1 cellular context compared by ENCODE assay signal in genomic region chr2:219206442-219207253, GRCh38.
TF ChIP-seq lines count a peak whose summit lies in the region.

ZFAND2B (plus strand) TSS chr2:219206782; CDS start chr2:219206988, 206 bp downstream.

TF ChIP-seq in HepG2, 621 proteins besides CTCF, POLR2A, EP300 and RAD21 (continued from another document and continues in another):
- TF ChIP-seq ZNF207 (IDR thresholded peaks at IDR 0.05; ENCODE audit: borderline replicate concordance) (no peak), PATZ1 (CRISPR knock-in tag; IDR thresholded peaks at IDR 0.05) (peak; percentile 79), ZNF350 (CRISPR knock-in tag; IDR thresholded peaks at IDR 0.05; ENCODE audit: borderline replicate concordance, low read depth) (no peak; the same call in 1 of the 2 replicates), GFI1 (CRISPR knock-in tag; IDR thresholded peaks at IDR 0.05; ENCODE audit: borderline replicate concordance) (no peak; the same call in 1 of the 2 replicates), NFKBIZ (CRISPR knock-in tag; IDR thresholded peaks at IDR 0.05) (peak; percentile 66; the same call in 1 of the 2 replicates), MTA3 (CRISPR knock-in tag; IDR thresholded peaks at IDR 0.05) (no peak), POGZ (CRISPR knock-in tag; IDR thresholded peaks at IDR 0.05) (peak; percentile 15; the same call in 1 of the 2 replicates), ZNF30 (CRISPR knock-in tag; IDR thresholded peaks at IDR 0.05) (no peak), KAT7 (CRISPR knock-in tag; IDR thresholded peaks at IDR 0.05; ENCODE audit: borderline replicate concordance) (no peak; the same call in 1 of the 2 replicates), ATF7-NPFF (CRISPR knock-in tag; IDR thresholded peaks at IDR 0.05; ENCODE audit: low read depth) (peak; percentile 96), MEF2D (CRISPR knock-in tag; IDR thresholded peaks at IDR 0.05) (peak; percentile 87), HMG20A (CRISPR knock-in tag; IDR thresholded peaks at IDR 0.05; ENCODE audit: borderline replicate concordance) (no peak), XRCC5 (optimal IDR thresholded peaks at IDR 0.05; ENCODE audit: low read length) (peak; percentile 89), BCL3 (CRISPR knock-in tag; IDR thresholded peaks at IDR 0.05) (peak; percentile 81), ZNF674 (CRISPR knock-in tag; IDR thresholded peaks at IDR 0.05; ENCODE audit: low read depth) (no peak), SRSF1 (optimal IDR thresholded peaks at IDR 0.05; ENCODE audit: low read depth, low read length) (peak; percentile 67), NFKB2 (CRISPR knock-in tag; IDR thresholded peaks at IDR 0.05; ENCODE audit: borderline replicate concordance) (no peak; the same call in 1 of the 2 replicates), ZNF629 (CRISPR knock-in tag; conservative IDR thresholded peaks at IDR 0.05) (no peak; the same call in 1 of the 2 replicates), ZNF431 (CRISPR knock-in tag; IDR thresholded peaks at IDR 0.05; ENCODE audit: borderline replicate concordance, low read depth) (peak; percentile 70; the same call in 1 of the 2 replicates), PHF20 (CRISPR knock-in tag; IDR thresholded peaks at IDR 0.05) (peak; percentile 62), ZSCAN9 (CRISPR knock-in tag; IDR thresholded peaks at IDR 0.05; ENCODE audit: borderline replicate concordance) (peak; percentile 78; the same call in 1 of the 2 replicates), HOXD1 (CRISPR knock-in tag; IDR thresholded peaks at IDR 0.05) (no peak), ZNF724P (CRISPR knock-in tag; IDR thresholded peaks at IDR 0.05; ENCODE audit: borderline replicate concordance) (peak; percentile 99), RARA (CRISPR knock-in tag; IDR thresholded peaks at IDR 0.05) (no peak; the same call in 1 of the 2 replicates), SALL1 (CRISPR knock-in tag; IDR thresholded peaks at IDR 0.05) (peak; percentile 84), ZNF138 (CRISPR knock-in tag; IDR thresholded peaks at IDR 0.05; ENCODE audit: low read depth) (no peak; the same call in 1 of the 2 replicates), ZNF230 (CRISPR knock-in tag; IDR thresholded peaks at IDR 0.05) (peak; percentile 94), MAF1 (CRISPR knock-in tag; IDR thresholded peaks at IDR 0.05; ENCODE audit: borderline replicate concordance) (peak; percentile 61; the same call in 1 of the 2 replicates), HNRNPL (IDR thresholded peaks at IDR 0.05; ENCODE audit: low read depth, low read length) (peak; percentile 43; the same call in 1 of the 2 replicates), MTF1 (CRISPR knock-in tag; IDR thresholded peaks at IDR 0.05) (no peak; the same call in 1 of the 2 replicates), GABPB1 (CRISPR knock-in tag; IDR thresholded peaks at IDR 0.05) (peak; percentile 72), ZNF317 (CRISPR knock-in tag; IDR thresholded peaks at IDR 0.05) (0 out of 2 replicates have a peak, but pooled peaks have one; percentile 72), NR2F1 (CRISPR knock-in tag; IDR thresholded peaks at IDR 0.05) (no peak), ZNF564 (CRISPR knock-in tag; IDR thresholded peaks at IDR 0.05) (no peak), ZNF253 (CRISPR knock-in tag; IDR thresholded peaks at IDR 0.05; ENCODE audit: borderline replicate concordance) (no peak; the same call in 1 of the 2 replicates), AGO2 (optimal IDR thresholded peaks at IDR 0.05; ENCODE audit: low read depth, low read length) (peak; percentile 99), SKIL (CRISPR knock-in tag; IDR thresholded peaks at IDR 0.05; ENCODE audit: borderline replicate concordance) (peak; percentile 77), MED1 (CRISPR knock-in tag; IDR thresholded peaks at IDR 0.05) (peak; percentile 75; the same call in 1 of the 2 replicates), CEBPG (CRISPR knock-in tag; IDR thresholded peaks at IDR 0.05) (no peak; the same call in 1 of the 2 replicates), ZNF878 (CRISPR knock-in tag; IDR thresholded peaks at IDR 0.05) (no peak), ZNF512 (CRISPR knock-in tag; IDR thresholded peaks at IDR 0.05) (no peak), CAMTA2 (CRISPR knock-in tag; IDR thresholded peaks at IDR 0.05; ENCODE audit: borderline replicate concordance) (no peak; the same call in 1 of the 2 replicates), EED (CRISPR knock-in tag; IDR thresholded peaks at IDR 0.05) (no peak), GTF3A (CRISPR knock-in tag; conservative IDR thresholded peaks at IDR 0.05) (no peak), ZNF576 (CRISPR knock-in tag; IDR thresholded peaks at IDR 0.05) (no peak), BHLHE40 (IDR thresholded peaks at IDR 0.05; ENCODE audit: low read length) (0 out of 2 replicates have a peak, but pooled peaks have one; percentile 7), ZNF672 (CRISPR knock-in tag; IDR thresholded peaks at IDR 0.05) (no peak), SAP130 (CRISPR knock-in tag; IDR thresholded peaks at IDR 0.05; ENCODE audit: low read depth) (peak; percentile 85), ZNF557 (CRISPR knock-in tag; IDR thresholded peaks at IDR 0.05) (peak; percentile 90; the same call in 1 of the 2 replicates), HDAC2 (CRISPR knock-in tag; IDR thresholded peaks at IDR 0.05) (peak; percentile 51; the same call in 1 of the 2 replicates), KDM5B (CRISPR knock-in tag; IDR thresholded peaks at IDR 0.05; ENCODE audit: borderline replicate concordance) (peak; percentile 93), ZNF619 (CRISPR knock-in tag; IDR thresholded peaks at IDR 0.05) (no peak; the same call in 1 of the 2 replicates), TERF1 (CRISPR knock-in tag; IDR thresholded peaks at IDR 0.05) (no peak), PRDM4 (CRISPR knock-in tag; IDR thresholded peaks at IDR 0.05; ENCODE audit: borderline replicate concordance) (no peak), ZFYVE20 (CRISPR knock-in tag; IDR thresholded peaks at IDR 0.05; ENCODE audit: borderline replicate concordance, low read depth) (no peak), HNRNPH1 (optimal IDR thresholded peaks at IDR 0.05; ENCODE audit: low read depth, low read length) (peak; percentile 65), RCOR2 (CRISPR knock-in tag; IDR thresholded peaks at IDR 0.05) (no peak), ATF6 (CRISPR knock-in tag; conservative IDR thresholded peaks at IDR 0.05) (no peak; the same call in 1 of the 2 replicates), ZNF780A (CRISPR knock-in tag; IDR thresholded peaks at IDR 0.05) (0 out of 2 replicates have a peak, but pooled peaks have one; percentile 31), ATF1 (CRISPR knock-in tag; IDR thresholded peaks at IDR 0.05) (no peak), THAP8 (CRISPR knock-in tag; IDR thresholded peaks at IDR 0.05; ENCODE audit: borderline replicate concordance) (peak; percentile 87; the same call in 1 of the 2 replicates)
